ENCODE assay signal across 1 cellular context in genomic region chr16:4693296-4693955, GRCh38.
TF ChIP-seq lines count a peak whose summit lies in the region.

NUDT16L1 (plus strand) TSS chr16:4693562; CDS start chr16:4693727, 165 bp downstream.

TF ChIP-seq in HepG2, 621 proteins besides CTCF, POLR2A, EP300 and RAD21 (continued from another document and continues in another):
- TF ChIP-seq ZNF512B (CRISPR knock-in tag; IDR thresholded peaks at IDR 0.05; ENCODE audit: borderline replicate concordance), result no peak
- TF ChIP-seq NR2F2 (IDR thresholded peaks at IDR 0.05; ENCODE audit: borderline replicate concordance, low read depth), result no peak
- no peak for TF ChIP-seq HOXA9 (CRISPR knock-in tag; IDR thresholded peaks at IDR 0.05; ENCODE audit: borderline replicate concordance)
- no peak for TF ChIP-seq CEBPB (IDR thresholded peaks at IDR 0.05; ENCODE audit: borderline replicate concordance, low read depth, low read length)
- no peak for TF ChIP-seq SNAPC2 (CRISPR knock-in tag; IDR thresholded peaks at IDR 0.05)
- no peak for TF ChIP-seq RNF2 (conservative IDR thresholded peaks at IDR 0.05; ENCODE audit: low read depth)
- TF ChIP-seq, protein P1, sequence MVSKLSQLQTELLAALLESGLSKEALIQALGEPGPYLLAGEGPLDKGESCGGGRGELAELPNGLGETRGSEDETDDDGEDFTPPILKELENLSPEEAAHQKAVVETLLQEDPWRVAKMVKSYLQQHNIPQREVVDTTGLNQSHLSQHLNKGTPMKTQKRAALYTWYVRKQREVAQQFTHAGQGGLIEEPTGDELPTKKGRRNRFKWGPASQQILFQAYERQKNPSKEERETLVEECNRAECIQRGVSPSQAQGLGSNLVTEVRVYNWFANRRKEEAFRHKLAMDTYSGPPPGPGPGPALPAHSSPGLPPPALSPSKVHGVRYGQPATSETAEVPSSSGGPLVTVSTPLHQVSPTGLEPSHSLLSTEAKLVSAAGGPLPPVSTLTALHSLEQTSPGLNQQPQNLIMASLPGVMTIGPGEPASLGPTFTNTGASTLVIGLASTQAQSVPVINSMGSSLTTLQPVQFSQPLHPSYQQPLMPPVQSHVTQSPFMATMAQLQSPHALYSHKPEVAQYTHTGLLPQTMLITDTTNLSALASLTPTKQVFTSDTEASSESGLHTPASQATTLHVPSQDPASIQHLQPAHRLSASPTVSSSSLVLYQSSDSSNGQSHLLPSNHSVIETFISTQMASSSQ (IDR thresholded peaks at IDR 0.05; ENCODE audit: low read depth), result no peak
- TF ChIP-seq, protein P1 (CRISPR knock-in tag; IDR thresholded peaks at IDR 0.05; ENCODE audit: borderline replicate concordance), result 0 out of 2 replicates have a peak, but pooled peaks have one; percentile 11
- TF ChIP-seq, protein P2, sequence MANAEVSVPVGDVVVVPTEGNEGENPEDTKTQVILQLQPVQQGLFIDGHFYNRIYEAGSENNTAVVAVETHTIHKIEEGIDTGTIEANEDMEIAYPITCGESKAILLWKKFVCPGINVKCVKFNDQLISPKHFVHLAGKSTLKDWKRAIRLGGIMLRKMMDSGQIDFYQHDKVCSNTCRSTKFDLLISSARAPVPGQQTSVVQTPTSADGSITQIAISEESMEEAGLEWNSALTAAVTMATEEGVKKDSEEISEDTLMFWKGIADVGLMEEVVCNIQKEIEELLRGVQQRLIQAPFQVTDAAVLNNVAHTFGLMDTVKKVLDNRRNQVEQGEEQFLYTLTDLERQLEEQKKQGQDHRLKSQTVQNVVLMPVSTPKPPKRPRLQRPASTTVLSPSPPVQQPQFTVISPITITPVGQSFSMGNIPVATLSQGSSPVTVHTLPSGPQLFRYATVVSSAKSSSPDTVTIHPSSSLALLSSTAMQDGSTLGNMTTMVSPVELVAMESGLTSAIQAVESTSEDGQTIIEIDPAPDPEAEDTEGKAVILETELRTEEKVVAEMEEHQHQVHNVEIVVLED (CRISPR knock-in tag; IDR thresholded peaks at IDR 0.05; ENCODE audit: borderline replicate concordance), result peak; percentile 65
- TF ChIP-seq SP4 (CRISPR knock-in tag; IDR thresholded peaks at IDR 0.05), result peak; percentile 94
- no peak for TF ChIP-seq ZNF878 (CRISPR knock-in tag; IDR thresholded peaks at IDR 0.05)
- TF ChIP-seq, protein P3, sequence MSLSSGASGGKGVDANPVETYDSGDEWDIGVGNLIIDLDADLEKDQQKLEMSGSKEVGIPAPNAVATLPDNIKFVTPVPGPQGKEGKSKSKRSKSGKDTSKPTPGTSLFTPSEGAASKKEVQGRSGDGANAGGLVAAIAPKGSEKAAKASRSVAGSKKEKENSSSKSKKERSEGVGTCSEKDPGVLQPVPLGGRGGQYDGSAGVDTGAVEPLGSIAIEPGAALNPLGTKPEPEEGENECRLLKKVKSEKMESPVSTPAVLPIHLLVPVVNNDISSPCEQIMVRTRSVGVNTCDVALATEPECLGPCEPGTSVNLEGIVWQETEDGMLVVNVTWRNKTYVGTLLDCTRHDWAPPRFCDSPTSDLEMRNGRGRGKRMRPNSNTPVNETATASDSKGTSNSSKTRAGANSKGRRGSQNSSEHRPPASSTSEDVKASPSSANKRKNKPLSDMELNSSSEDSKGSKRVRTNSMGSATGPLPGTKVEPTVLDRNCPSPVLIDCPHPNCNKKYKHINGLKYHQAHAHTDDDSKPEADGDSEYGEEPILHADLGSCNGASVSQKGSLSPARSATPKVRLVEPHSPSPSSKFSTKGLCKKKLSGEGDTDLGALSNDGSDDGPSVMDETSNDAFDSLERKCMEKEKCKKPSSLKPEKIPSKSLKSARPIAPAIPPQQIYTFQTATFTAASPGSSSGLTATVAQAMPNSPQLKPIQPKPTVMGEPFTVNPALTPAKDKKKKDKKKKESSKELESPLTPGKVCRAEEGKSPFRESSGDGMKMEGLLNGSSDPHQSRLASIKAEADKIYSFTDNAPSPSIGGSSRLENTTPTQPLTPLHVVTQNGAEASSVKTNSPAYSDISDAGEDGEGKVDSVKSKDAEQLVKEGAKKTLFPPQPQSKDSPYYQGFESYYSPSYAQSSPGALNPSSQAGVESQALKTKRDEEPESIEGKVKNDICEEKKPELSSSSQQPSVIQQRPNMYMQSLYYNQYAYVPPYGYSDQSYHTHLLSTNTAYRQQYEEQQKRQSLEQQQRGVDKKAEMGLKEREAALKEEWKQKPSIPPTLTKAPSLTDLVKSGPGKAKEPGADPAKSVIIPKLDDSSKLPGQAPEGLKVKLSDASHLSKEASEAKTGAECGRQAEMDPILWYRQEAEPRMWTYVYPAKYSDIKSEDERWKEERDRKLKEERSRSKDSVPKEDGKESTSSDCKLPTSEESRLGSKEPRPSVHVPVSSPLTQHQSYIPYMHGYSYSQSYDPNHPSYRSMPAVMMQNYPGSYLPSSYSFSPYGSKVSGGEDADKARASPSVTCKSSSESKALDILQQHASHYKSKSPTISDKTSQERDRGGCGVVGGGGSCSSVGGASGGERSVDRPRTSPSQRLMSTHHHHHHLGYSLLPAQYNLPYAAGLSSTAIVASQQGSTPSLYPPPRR (CRISPR knock-in tag; IDR thresholded peaks at IDR 0.05; ENCODE audit: borderline replicate concordance), result no peak
- TF ChIP-seq, protein P4, sequence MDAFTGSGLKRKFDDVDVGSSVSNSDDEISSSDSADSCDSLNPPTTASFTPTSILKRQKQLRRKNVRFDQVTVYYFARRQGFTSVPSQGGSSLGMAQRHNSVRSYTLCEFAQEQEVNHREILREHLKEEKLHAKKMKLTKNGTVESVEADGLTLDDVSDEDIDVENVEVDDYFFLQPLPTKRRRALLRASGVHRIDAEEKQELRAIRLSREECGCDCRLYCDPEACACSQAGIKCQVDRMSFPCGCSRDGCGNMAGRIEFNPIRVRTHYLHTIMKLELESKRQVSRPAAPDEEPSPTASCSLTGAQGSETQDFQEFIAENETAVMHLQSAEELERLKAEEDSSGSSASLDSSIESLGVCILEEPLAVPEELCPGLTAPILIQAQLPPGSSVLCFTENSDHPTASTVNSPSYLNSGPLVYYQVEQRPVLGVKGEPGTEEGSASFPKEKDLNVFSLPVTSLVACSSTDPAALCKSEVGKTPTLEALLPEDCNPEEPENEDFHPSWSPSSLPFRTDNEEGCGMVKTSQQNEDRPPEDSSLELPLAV (CRISPR knock-in tag; conservative IDR thresholded peaks at IDR 0.05; ENCODE audit: low read depth), result no peak
- TF ChIP-seq, protein P5, sequence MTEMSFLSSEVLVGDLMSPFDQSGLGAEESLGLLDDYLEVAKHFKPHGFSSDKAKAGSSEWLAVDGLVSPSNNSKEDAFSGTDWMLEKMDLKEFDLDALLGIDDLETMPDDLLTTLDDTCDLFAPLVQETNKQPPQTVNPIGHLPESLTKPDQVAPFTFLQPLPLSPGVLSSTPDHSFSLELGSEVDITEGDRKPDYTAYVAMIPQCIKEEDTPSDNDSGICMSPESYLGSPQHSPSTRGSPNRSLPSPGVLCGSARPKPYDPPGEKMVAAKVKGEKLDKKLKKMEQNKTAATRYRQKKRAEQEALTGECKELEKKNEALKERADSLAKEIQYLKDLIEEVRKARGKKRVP (CRISPR knock-in tag; IDR thresholded peaks at IDR 0.05), result no peak
- no peak for TF ChIP-seq SMAD3 (CRISPR knock-in tag; IDR thresholded peaks at IDR 0.05)
- no peak; the same call in 1 of the 2 replicates for TF ChIP-seq SAFB2 (CRISPR knock-in tag; IDR thresholded peaks at IDR 0.05; ENCODE audit: borderline replicate concordance, low read depth)
- no peak for TF ChIP-seq TFE3 (CRISPR knock-in tag; IDR thresholded peaks at IDR 0.05)
- no peak for TF ChIP-seq RCOR2 (CRISPR knock-in tag; IDR thresholded peaks at IDR 0.05)
- no peak for TF ChIP-seq GMEB2 (CRISPR knock-in tag; IDR thresholded peaks at IDR 0.05; ENCODE audit: low read depth)
- no peak for TF ChIP-seq ZNF354B (CRISPR knock-in tag; IDR thresholded peaks at IDR 0.05)
- TF ChIP-seq NR2F1 (CRISPR knock-in tag; IDR thresholded peaks at IDR 0.05), result no peak
- no peak; the same call in 1 of the 2 replicates for TF ChIP-seq HIVEP1 (CRISPR knock-in tag; IDR thresholded peaks at IDR 0.05)
- no peak; the same call in 1 of the 2 replicates for TF ChIP-seq ZNF501 (CRISPR knock-in tag; IDR thresholded peaks at IDR 0.05)
- no peak for TF ChIP-seq ZKSCAN1 (IDR thresholded peaks at IDR 0.05; ENCODE audit: low read length)
- TF ChIP-seq ZKSCAN5 (CRISPR knock-in tag; IDR thresholded peaks at IDR 0.05), result 0 out of 2 replicates have a peak, but pooled peaks have one; percentile 33
- TF ChIP-seq BRCA1 (CRISPR knock-in tag; IDR thresholded peaks at IDR 0.05), result no peak
- TF ChIP-seq EEA1 (CRISPR knock-in tag; IDR thresholded peaks at IDR 0.05; ENCODE audit: borderline replicate concordance), result 0 out of 2 replicates have a peak, but pooled peaks have one; percentile 32
- TF ChIP-seq MTA1 (CRISPR knock-in tag; IDR thresholded peaks at IDR 0.05; ENCODE audit: borderline replicate concordance), result no peak
- no peak for TF ChIP-seq RAD51 (IDR thresholded peaks at IDR 0.05; ENCODE audit: borderline replicate concordance)
- TF ChIP-seq CSRNP1 (CRISPR knock-in tag; IDR thresholded peaks at IDR 0.05), result 0 out of 2 replicates have a peak, but pooled peaks have one; percentile 39
- TF ChIP-seq KLF16 (CRISPR knock-in tag; IDR thresholded peaks at IDR 0.05), result no peak
- no peak for TF ChIP-seq ZSCAN30 (CRISPR knock-in tag; IDR thresholded peaks at IDR 0.05)
- no peak for TF ChIP-seq STAT5B (CRISPR knock-in tag; IDR thresholded peaks at IDR 0.05)
- TF ChIP-seq ZNF550 (CRISPR knock-in tag; IDR thresholded peaks at IDR 0.05; ENCODE audit: borderline replicate concordance), result no peak
- TF ChIP-seq CHCHD3 (CRISPR knock-in tag; IDR thresholded peaks at IDR 0.05), result peak; percentile 42; the same call in 1 of the 2 replicates
- TF ChIP-seq POLR2G (IDR thresholded peaks at IDR 0.05; ENCODE audit: low read depth, low read length), result peak; percentile 82
